In the genomic region with DNA sequence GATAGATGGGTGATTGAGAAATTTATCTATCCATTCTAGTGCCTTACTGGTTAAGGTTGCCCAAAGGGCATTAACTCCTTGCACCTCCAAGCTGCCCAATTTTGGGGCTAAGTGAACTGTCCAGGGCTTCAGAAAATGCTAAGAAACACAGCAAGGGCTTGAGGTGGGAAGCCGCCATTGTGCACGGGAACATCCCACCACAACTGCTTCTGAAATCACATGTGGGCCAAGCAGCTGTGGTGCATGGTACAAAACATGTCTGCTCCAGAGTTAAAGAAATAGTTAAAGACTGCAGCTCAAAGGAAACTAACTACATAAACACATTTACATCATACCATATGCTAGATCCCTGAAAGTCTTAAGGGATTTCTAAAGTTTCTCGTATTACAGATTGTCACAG, we compare ENCODE assay signal across 24 cellular contexts.
"Had no signal": no experiment of that assay in that cellular context is flagged by ENCODE, and none has a peak within 500 bp of the region (broad histone marks: within the 10 kb centered on the region; RNA-seq: fewer than 3 reads in every experiment).

No MANE protein-coding gene starts in this region.

- DNase-seq: activated CD4-positive, alpha-beta T cell treated with anti-CD3 and anti-CD28 coated beads for 36 hours; activated CD4-positive, alpha-beta T cell treated with anti-CD3 and anti-CD28 coated beads, Interleukin-2, amount 50 U/mL, for 1 hour; activated CD4-positive, alpha-beta T cell treated with anti-CD3 and anti-CD28 coated beads, Interleukin-2, amount 50 U/mL, for 48 hours; activated CD4-positive, CD25-positive, alpha-beta regulatory T cell; activated CD4-positive, CD25-positive, alpha-beta regulatory T cell treated with anti-CD3 and anti-CD28 coated beads, Interleukin-2, amount 50 U/mL, for 72 hours; activated CD8-positive, alpha-beta memory T cell treated with anti-CD3 and anti-CD28 coated beads for 24 hours; activated CD8-positive, alpha-beta T cell treated with anti-CD3 and anti-CD28 coated beads for 36 hours; activated effector memory CD4-positive, alpha-beta T cell treated with Interleukin-2 at 50 U/mL for 16 hours; activated gamma-delta T cell treated with Interleukin-2 at 50 U/mL for 16 hours; activated naive CD4-positive, alpha-beta T cell treated with anti-CD3 and anti-CD28 coated beads, Interleukin-2, amount 50 U/mL, for 16 hours; activated naive CD4-positive, alpha-beta T cell treated with Interleukin-2 at 50 U/mL for 16 hours; activated T-cell treated with anti-CD3 and anti-CD28 coated beads, Interleukin-2, amount 50 U/mL, for 4 hours; adrenal gland; amygdala; body of pancreas; caudate nucleus; effector CD8-positive, alpha-beta T cell; esophagus squamous epithelium; foreskin fibroblast; head of caudate nucleus; T-helper 2 cell had no signal

- H3K4me1 Mint-ChIP-seq: activated CD4-positive, alpha-beta T cell treated with anti-CD3 and anti-CD28 coated beads for 36 hours; activated T-helper 17 cell treated with anti-CD3 and anti-CD28 coated beads, Interleukin-2, amount 50 U/mL, for 72 hours had no signal

- H3K4me3 ChIP-seq: adrenal gland, body of pancreas, esophagus squamous epithelium had no signal

- H3K27me3 ChIP-seq: adrenal gland, body of pancreas, esophagus squamous epithelium had no signal

- H3K4me1 ChIP-seq: adrenal gland, body of pancreas, esophagus squamous epithelium had no signal

- H3K9me3 Mint-ChIP-seq: activated CD8-positive, alpha-beta T cell treated with anti-CD3 and anti-CD28 coated beads for 36 hours had no signal

- H3K27ac Mint-ChIP-seq: activated CD4-positive, alpha-beta T cell treated with anti-CD3 and anti-CD28 coated beads for 36 hours; activated CD8-positive, alpha-beta T cell treated with anti-CD3 and anti-CD28 coated beads for 36 hours; activated naive CD8-positive, alpha-beta T cell; activated T-helper 17 cell treated with anti-CD3 and anti-CD28 coated beads, Interleukin-2, amount 50 U/mL, for 72 hours had no signal

- H3K4me3 Mint-ChIP-seq: activated CD4-positive, alpha-beta T cell treated with anti-CD3 and anti-CD28 coated beads for 36 hours; activated CD8-positive, alpha-beta T cell treated with anti-CD3 and anti-CD28 coated beads for 36 hours; activated naive CD8-positive, alpha-beta T cell; activated T-cell treated with anti-CD3 and anti-CD28 coated beads, Interleukin-2, amount 50 U/mL, for 4 hours; activated T-helper 17 cell treated with anti-CD3 and anti-CD28 coated beads, Interleukin-2, amount 50 U/mL, for 72 hours had no signal

- H3K27me3 Mint-ChIP-seq: activated CD4-positive, alpha-beta T cell treated with anti-CD3 and anti-CD28 coated beads for 36 hours; activated CD8-positive, alpha-beta T cell treated with anti-CD3 and anti-CD28 coated beads for 36 hours; activated T-helper 17 cell treated with anti-CD3 and anti-CD28 coated beads, Interleukin-2, amount 50 U/mL, for 72 hours had no signal

- H3K9me3 ChIP-seq: adrenal gland, body of pancreas, esophagus squamous epithelium had no signal

- H3K36me3 ChIP-seq: adrenal gland, esophagus squamous epithelium had no signal

- H3K36me3 Mint-ChIP-seq: activated naive CD8-positive, alpha-beta T cell had no signal

- H3K27ac ChIP-seq: adrenal gland, body of pancreas, epithelial cell of prostate, esophagus squamous epithelium had no signal

- ATAC-seq: activated CD4-positive, alpha-beta T cell treated with anti-CD3 and anti-CD28 coated beads for 36 hours; activated CD8-positive, alpha-beta T cell treated with anti-CD3 and anti-CD28 coated beads for 36 hours; activated T-cell treated with anti-CD3 and anti-CD28 coated beads, Interleukin-2, amount 50 U/mL, for 4 hours; activated T-helper 17 cell treated with anti-CD3 and anti-CD28 coated beads, Interleukin-2, amount 50 U/mL, for 72 hours; body of pancreas had no signal
